Comparison of ENCODE assay signal across 31 cellular contexts in the genomic region with DNA sequence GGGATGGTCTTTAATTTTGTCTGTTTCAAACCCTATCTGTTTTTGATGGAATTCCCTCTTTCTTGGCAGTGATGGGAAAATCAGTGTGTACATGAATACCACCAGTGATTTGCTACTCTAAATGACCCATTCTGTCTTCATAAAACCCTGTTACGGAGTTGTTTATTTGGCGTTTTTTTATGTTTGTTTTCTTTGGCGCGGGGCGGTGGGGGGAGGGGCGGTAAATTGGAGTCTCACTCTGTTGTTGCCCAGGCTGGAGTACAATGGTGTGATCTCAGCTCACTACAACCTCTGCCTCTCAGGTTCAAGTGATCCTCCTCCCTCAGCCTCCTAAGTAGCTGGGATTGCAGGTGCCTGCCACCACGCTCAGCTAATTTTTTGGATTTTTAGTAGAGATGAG.
"Had no signal": no experiment of that assay in that cellular context is flagged by ENCODE, and none has a peak within 500 bp of the region (broad histone marks: within the 10 kb centered on the region; RNA-seq: fewer than 3 reads in every experiment).

No MANE protein-coding gene starts in this region.

- H3K27ac Mint-ChIP-seq: activated CD4-positive, alpha-beta memory T cell treated with anti-CD3 and anti-CD28 coated beads, Interleukin-2, amount 10 ng/mL, durations not matched to agents 7 days and 5 days; activated CD4-positive, alpha-beta T cell treated with anti-CD3 and anti-CD28 coated beads, Interleukin-2, amount 10 ng/mL, durations not matched to agents 7 days and 5 days; activated naive CD8-positive, alpha-beta T cell; activated T-cell treated with anti-CD3 and anti-CD28 coated beads, Interleukin-2, amount 50 U/mL, for 24 hours; activated T-cell treated with anti-CD3 and anti-CD28 coated beads, Interleukin-2, amount 50 U/mL, for 72 hours; dendritic cell treated with granulocyte-macrophage colony-stimulating factor and Interleukin-4, amounts not matched to agents 40 ng/mL and 50 ng/mL, for 4 days; endodermal cell had no signal

- H3K4me3 Mint-ChIP-seq: activated CD4-positive, alpha-beta memory T cell treated with anti-CD3 and anti-CD28 coated beads, Interleukin-2, amount 10 ng/mL, durations not matched to agents 7 days and 5 days; activated CD4-positive, alpha-beta T cell treated with anti-CD3 and anti-CD28 coated beads, Interleukin-2, amount 10 ng/mL, durations not matched to agents 7 days and 5 days; activated naive CD8-positive, alpha-beta T cell; activated T-cell treated with anti-CD3 and anti-CD28 coated beads, Interleukin-2, amount 50 U/mL, for 24 hours; activated T-cell treated with anti-CD3 and anti-CD28 coated beads, Interleukin-2, amount 50 U/mL, for 72 hours; central memory CD8-positive, alpha-beta T cell; dendritic cell treated with granulocyte-macrophage colony-stimulating factor and Interleukin-4, amounts not matched to agents 40 ng/mL and 50 ng/mL, for 4 days; endodermal cell had no signal

- DNase-seq: activated CD4-positive, alpha-beta memory T cell treated with anti-CD3 and anti-CD28 coated beads, Interleukin-2, amount 10 ng/mL, durations not matched to agents 7 days and 5 days; activated CD4-positive, alpha-beta T cell treated with anti-CD3 and anti-CD28 coated beads for 1 hour; activated CD4-positive, alpha-beta T cell treated with anti-CD3 and anti-CD28 coated beads for 4 hours; activated CD4-positive, alpha-beta T cell treated with anti-CD3 and anti-CD28 coated beads, Interleukin-2, amount 10 ng/mL, durations not matched to agents 7 days and 5 days; activated CD4-positive, alpha-beta T cell treated with anti-CD3 and anti-CD28 coated beads, Interleukin-2, amount 50 U/mL, for 4 hours; activated CD8-positive, alpha-beta memory T cell treated with anti-CD3 and anti-CD28 coated beads, Interleukin-2, amount 50 U/mL, for 48 hours; activated gamma-delta T cell; activated naive CD4-positive, alpha-beta T cell treated with anti-CD3 and anti-CD28 coated beads, Interleukin-2, amount 50 U/mL, for 16 hours; activated naive CD4-positive, alpha-beta T cell treated with Interleukin-2 at 50 U/mL for 16 hours; activated T-cell treated with anti-CD3 and anti-CD28 coated beads for 4 hours; activated T-cell treated with anti-CD3 and anti-CD28 coated beads, Interleukin-2, amount 50 U/mL, for 24 hours; activated T-cell treated with anti-CD3 and anti-CD28 coated beads, Interleukin-2, amount 50 U/mL, for 72 hours; amniotic stem cell; anterior cingulate cortex; brain microvascular endothelial cell; dorsolateral prefrontal cortex; effector memory CD4-positive, alpha-beta T cell; endodermal cell; erythroblast; foreskin keratinocyte; gastrocnemius medialis; heart right ventricle; T-helper 1 cell; T-helper 2 cell had no signal

- H3K4me1 ChIP-seq: foreskin keratinocyte had no signal

- FAIRE-seq: astrocyte, bronchial epithelial cell had no signal

- H3K27me3 Mint-ChIP-seq: activated CD4-positive, alpha-beta memory T cell treated with anti-CD3 and anti-CD28 coated beads, Interleukin-2, amount 10 ng/mL, durations not matched to agents 7 days and 5 days; activated CD4-positive, alpha-beta T cell treated with anti-CD3 and anti-CD28 coated beads, Interleukin-2, amount 10 ng/mL, durations not matched to agents 7 days and 5 days; activated naive CD8-positive, alpha-beta T cell; activated T-cell treated with anti-CD3 and anti-CD28 coated beads, Interleukin-2, amount 50 U/mL, for 24 hours; central memory CD8-positive, alpha-beta T cell; dendritic cell treated with granulocyte-macrophage colony-stimulating factor and Interleukin-4, amounts not matched to agents 40 ng/mL and 50 ng/mL, for 4 days had no signal

- H3K4me3 ChIP-seq: coronary artery, dorsolateral prefrontal cortex, esophagus muscularis mucosa, gastrocnemius medialis, heart right ventricle had no signal

- H3K27ac ChIP-seq: brain microvascular endothelial cell, coronary artery, dorsolateral prefrontal cortex, esophagus muscularis mucosa, foreskin keratinocyte, gastrocnemius medialis, heart right ventricle had no signal

- H3K9me3 ChIP-seq: esophagus muscularis mucosa, gastrocnemius medialis had no signal

- H3K27me3 ChIP-seq: brain microvascular endothelial cell, dorsolateral prefrontal cortex, esophagus muscularis mucosa, foreskin keratinocyte, gastrocnemius medialis, heart right ventricle had no signal

- ATAC-seq: activated T-cell treated with anti-CD3 and anti-CD28 coated beads, Interleukin-2, amount 50 U/mL, for 72 hours; foreskin keratinocyte; gastrocnemius medialis; heart right ventricle had no signal

- H3K9me3 Mint-ChIP-seq: activated CD4-positive, alpha-beta memory T cell treated with anti-CD3 and anti-CD28 coated beads, Interleukin-2, amount 10 ng/mL, durations not matched to agents 7 days and 5 days; activated CD4-positive, alpha-beta T cell treated with anti-CD3 and anti-CD28 coated beads, Interleukin-2, amount 10 ng/mL, durations not matched to agents 7 days and 5 days; activated T-cell treated with anti-CD3 and anti-CD28 coated beads, Interleukin-2, amount 50 U/mL, for 24 hours; activated T-cell treated with anti-CD3 and anti-CD28 coated beads, Interleukin-2, amount 50 U/mL, for 72 hours; central memory CD8-positive, alpha-beta T cell; dendritic cell treated with granulocyte-macrophage colony-stimulating factor and Interleukin-4, amounts not matched to agents 40 ng/mL and 50 ng/mL, for 4 days; endodermal cell had no signal
